Comparison of ENCODE assay signal across 25 cellular contexts in the genomic region with DNA sequence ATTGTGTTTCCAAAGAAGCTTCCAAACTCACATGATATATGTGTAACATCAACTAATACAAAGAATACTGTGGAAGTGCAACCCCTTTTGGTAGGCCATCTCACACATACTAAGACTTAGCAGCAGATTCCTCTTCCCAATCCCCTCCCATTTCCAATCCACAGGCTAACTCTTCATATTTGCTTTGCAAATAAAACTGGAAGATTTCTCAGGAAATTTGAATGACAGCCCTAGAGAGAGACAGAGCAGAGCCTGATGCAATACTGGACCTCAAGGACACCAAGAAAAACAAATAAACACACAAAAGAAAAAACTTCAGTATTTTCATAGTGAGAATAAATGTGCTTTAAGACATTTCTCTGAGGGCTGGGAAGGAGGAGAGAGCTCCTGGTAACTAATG.
"Had no signal": no experiment of that assay in that cellular context is flagged by ENCODE, and none has a peak within 500 bp of the region (broad histone marks: within the 10 kb centered on the region; RNA-seq: fewer than 3 reads in every experiment).

No MANE protein-coding gene starts in this region.

- H3K36me3 Mint-ChIP-seq: activated naive CD8-positive, alpha-beta T cell treated with anti-CD3 and anti-CD28 coated beads, Interleukin-2, amount 10 ng/mL, durations not matched to agents 7 days and 5 days; T-cell had no signal

- H3K4me3 ChIP-seq: SK-N-MC had no signal

- H3K27ac Mint-ChIP-seq: activated CD4-positive, alpha-beta memory T cell treated with anti-CD3 and anti-CD28 coated beads, Interleukin-2, amount 10 ng/mL, durations not matched to agents 7 days and 5 days; activated naive CD8-positive, alpha-beta T cell treated with anti-CD3 and anti-CD28 coated beads, Interleukin-2, amount 10 ng/mL, durations not matched to agents 7 days and 5 days; activated T-cell treated with anti-CD3 and anti-CD28 coated beads, Interleukin-2, amount 50 U/mL, for 72 hours; activated T-helper 2 cell treated with anti-CD3 and anti-CD28 coated beads, Interferon-gamma antibody, Interleukin-2, Interleukin-4, amounts not matched to agents 10 μg/mL and 5 μg/mL and 100 μg/mL, durations not matched to agents 14 hours and 24 hours and 36 hours; T-cell had no signal

- H3K27ac ChIP-seq: SK-N-MC had no signal

- H3K27me3 Mint-ChIP-seq: activated CD4-positive, alpha-beta memory T cell treated with anti-CD3 and anti-CD28 coated beads, Interleukin-2, amount 10 ng/mL, durations not matched to agents 7 days and 5 days; activated naive CD8-positive, alpha-beta T cell treated with anti-CD3 and anti-CD28 coated beads, Interleukin-2, amount 10 ng/mL, durations not matched to agents 7 days and 5 days; central memory CD8-positive, alpha-beta T cell; T-cell had no signal

- H3K4me3 Mint-ChIP-seq: activated CD4-positive, alpha-beta memory T cell treated with anti-CD3 and anti-CD28 coated beads, Interleukin-2, amount 10 ng/mL, durations not matched to agents 7 days and 5 days; activated naive CD8-positive, alpha-beta T cell treated with anti-CD3 and anti-CD28 coated beads, Interleukin-2, amount 10 ng/mL, durations not matched to agents 7 days and 5 days; activated T-cell treated with anti-CD3 and anti-CD28 coated beads, Interleukin-2, amount 50 U/mL, for 72 hours; central memory CD8-positive, alpha-beta T cell; T-cell had no signal

- ATAC-seq: activated T-cell treated with anti-CD3 and anti-CD28 coated beads, Interleukin-2, amount 50 U/mL, for 72 hours; Panc1; Right ventricle myocardium inferior; T-cell had no signal

- H3K4me1 Mint-ChIP-seq: activated CD4-positive, alpha-beta memory T cell treated with anti-CD3 and anti-CD28 coated beads, Interleukin-2, amount 10 ng/mL, durations not matched to agents 7 days and 5 days; activated naive CD8-positive, alpha-beta T cell treated with anti-CD3 and anti-CD28 coated beads, Interleukin-2, amount 10 ng/mL, durations not matched to agents 7 days and 5 days; central memory CD8-positive, alpha-beta T cell; T-cell had no signal

- DNase-seq: activated CD4-positive, alpha-beta memory T cell treated with anti-CD3 and anti-CD28 coated beads, Interleukin-2, amount 10 ng/mL, durations not matched to agents 7 days and 5 days; activated CD4-positive, alpha-beta T cell treated with anti-CD3 and anti-CD28 coated beads, Interleukin-2, amount 50 U/mL, for 1 hour; activated CD4-positive, CD25-positive, alpha-beta regulatory T cell; activated naive CD4-positive, alpha-beta T cell treated with anti-CD3 and anti-CD28 coated beads, Interleukin-2, amount 50 U/mL, for 16 hours; activated naive CD8-positive, alpha-beta T cell treated with anti-CD3 and anti-CD28 coated beads, Interleukin-2, amount 10 ng/mL, durations not matched to agents 7 days and 5 days; activated T-cell treated with anti-CD3 and anti-CD28 coated beads for 4 hours; activated T-cell treated with anti-CD3 and anti-CD28 coated beads, Interleukin-2, amount 50 U/mL, for 72 hours; aorta; NCI-H1048; NCI-H146; NCI-H187 treated with DMSO at 0.1 percent for 48 hours; NCI-H2171; NCI-H2227 treated with DMSO at 0.1 percent for 48 hours; NCI-H446 treated with DMSO at 0.1 percent for 48 hours; NCI-H524 treated with DMSO at 0.1 percent for 48 hours; NCI-H82; RPMI8226; T-cell; T-helper 2 cell; T1000 had no signal
